In the genomic region with DNA sequence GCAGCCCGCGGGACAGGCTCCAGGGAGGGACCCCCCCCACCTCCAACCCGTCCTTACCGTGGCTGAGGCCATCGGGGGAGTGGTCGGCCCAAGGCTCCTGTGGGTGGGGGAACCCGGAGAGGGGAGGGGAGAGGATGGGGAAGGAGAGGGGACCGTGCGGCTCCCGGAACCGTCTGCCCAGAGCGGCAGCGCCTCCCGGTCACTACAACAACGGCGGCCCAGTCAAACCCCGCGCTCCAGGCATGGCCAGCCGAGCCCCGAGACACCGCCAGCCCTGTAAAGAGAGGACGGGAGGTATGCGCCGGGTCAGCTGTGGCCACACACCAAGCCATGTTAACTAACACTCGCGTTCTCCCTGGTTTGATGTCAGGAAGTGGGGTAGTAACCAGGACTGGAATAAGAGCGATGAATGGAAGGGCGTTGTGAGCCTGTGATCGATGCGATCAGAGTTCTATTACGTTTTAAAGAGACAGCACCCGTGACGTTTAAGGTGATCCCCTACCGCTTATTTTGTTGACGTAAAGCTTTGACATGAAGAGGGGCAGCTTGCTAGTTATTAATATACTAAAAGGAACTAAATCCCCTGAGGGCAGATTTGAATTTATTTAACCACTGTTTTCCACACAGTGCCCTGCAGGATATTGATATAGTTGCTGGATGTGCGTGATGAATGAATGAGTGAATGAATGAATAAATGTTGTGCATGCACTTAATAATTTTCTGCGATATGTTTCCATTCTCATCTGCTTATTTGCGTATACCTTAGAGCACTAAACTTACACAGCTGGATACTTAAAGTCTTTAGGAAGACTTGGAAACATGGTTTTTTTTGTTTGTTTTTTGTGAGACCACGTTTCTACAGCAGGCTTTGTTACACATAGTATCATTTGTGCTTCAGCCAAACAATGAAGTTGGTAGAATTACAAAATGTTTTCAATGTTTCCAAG, we compare ENCODE assay signal across 8 cellular contexts. TPM values are rescaled to one million over a fixed set of nuclear protein-coding genes. Genes with fewer than 3 reads are reported as not detected.
A peak's percentile ranks its signal among the peaks of the same experiment; 100 is the strongest.
DNase-seq lines count a peak whose midpoint lies in the region; ATAC-seq and TF ChIP-seq lines count a peak whose summit lies in the region.

A gene (minus strand): TSS at position 224 of the 947 bp plus-strand sequence. CDS start 152 bp downstream, at position 72.

- no peaks in the 10 kb centered on the region for H3K9me3 Mint-ChIP-seq in activated CD4-positive, alpha-beta T cell treated with anti-CD3 and anti-CD28 coated beads for 36 hours (ENCODE audit: low read depth)

- ATAC-seq in GM19324 (IDR thresholded peaks at IDR 0.05; ENCODE audit: low FRiP score, unreplicated experiment), result peak; percentile 82
- ATAC-seq in HG03457 (IDR thresholded peaks at IDR 0.05; ENCODE audit: unreplicated experiment), result peak; percentile 48
- ATAC-seq in activated CD4-positive, alpha-beta T cell treated with anti-CD3 and anti-CD28 coated beads for 36 hours, result peak; percentile 75

- H3K4me1 Mint-ChIP-seq in activated CD4-positive, alpha-beta T cell treated with anti-CD3 and anti-CD28 coated beads for 36 hours, result peaks cover 48% of the 10 kb centered on the region

- H3K27ac Mint-ChIP-seq in activated CD4-positive, alpha-beta T cell treated with anti-CD3 and anti-CD28 coated beads for 36 hours, result peak within 1 kb of the TSS; percentile 94

- H3K4me1 ChIP-seq in BE2C, result no peaks in the 10 kb centered on the region

- POLR2A ChIA-PET in activated CD4-positive, alpha-beta T cell treated with anti-CD3 and anti-CD28 coated beads for 36 hours (lab: Charles Lee), result interaction anchor here (0.6 to 2.9 kb wide), 3 partner anchors 32 to 506 kb away, joined by 3 to 9 read pairs (median 7); no protein-coding TSS in a partner anchor

- H3K27me3 Mint-ChIP-seq in activated CD4-positive, alpha-beta T cell treated with anti-CD3 and anti-CD28 coated beads for 36 hours, result no peaks in the 10 kb centered on the region

- H3K9me3 ChIP-seq in BE2C, result no peaks in the 10 kb centered on the region

- H3K27me3 ChIP-seq in BE2C, result no peaks in the 10 kb centered on the region
- H3K27me3 ChIP-seq in kidney epithelial cell (ENCODE audit: control insufficient read depth, insufficient read depth, low read length), result no peaks in the 10 kb centered on the region

- DNase-seq in BE2C (peak; percentile 85), NCI-H510A treated with DMSO at 0.1 percent for 48 hours (lab: John Stamatoyannopoulos, UW) (peak; percentile 82), choroid plexus epithelial cell (ENCODE audit: low read depth) (peak; percentile 80), kidney epithelial cell (ENCODE audit: low read depth) (peak; percentile 56)
- peak; percentile 85 for DNase-seq in activated CD4-positive, alpha-beta T cell treated with anti-CD3 and anti-CD28 coated beads for 36 hours
- DNase-seq in stimulated activated CD4-positive, alpha-beta T cell treated with anti-CD3 and anti-CD28 coated beads, Interleukin-15, amount 100 ng/mL, for 24 hours, result peak; percentile 85

- H3K36me3 ChIP-seq in BE2C, result peaks cover 5% of the 10 kb centered on the region
- H3K36me3 ChIP-seq in kidney epithelial cell (ENCODE audit: control insufficient read depth, insufficient read depth, low read length), result no peaks in the 10 kb centered on the region

- intact Hi-C loops in activated CD4-positive, alpha-beta T cell treated with anti-CD3 and anti-CD28 coated beads for 36 hours (cut with DNase I, micrococcal nuclease), result loop anchor here (1.0 to 5.0 kb wide), 12 partner anchors 56 to 1383 kb away; a partner anchor contains a TSS

- no peak for TF ChIP-seq CTCF in BE2C (IDR thresholded peaks at IDR 0.05; ENCODE audit: low read depth, low read length)
- TF ChIP-seq CTCF in choroid plexus epithelial cell (conservative IDR thresholded peaks at IDR 0.05; ENCODE audit: low read depth, low read length), result no peak
- TF ChIP-seq CTCF in kidney epithelial cell (IDR thresholded peaks at IDR 0.05; ENCODE audit: insufficient read depth, low read length, poor library complexity, severe bottlenecking), result no peak

- H3K36me3 Mint-ChIP-seq in activated CD4-positive, alpha-beta T cell treated with anti-CD3 and anti-CD28 coated beads for 36 hours (ENCODE audit: low read depth), result peaks cover 31% of the 10 kb centered on the region

- peak within 1 kb of the TSS; percentile 81 for H3K4me3 Mint-ChIP-seq in activated CD4-positive, alpha-beta T cell treated with anti-CD3 and anti-CD28 coated beads for 36 hours

- H3K4me3 ChIP-seq in BE2C (ENCODE audit: low read depth, low read length), result peak within 1 kb of the TSS; percentile 94
- peak within 1 kb of the TSS; percentile 92 for H3K4me3 ChIP-seq in choroid plexus epithelial cell (ENCODE audit: low read depth, low read length)
- H3K4me3 ChIP-seq in kidney epithelial cell (ENCODE audit: low read depth, low read length), result peak within 1 kb of the TSS; percentile 97

- CTCF ChIA-PET in activated CD4-positive, alpha-beta T cell treated with anti-CD3 and anti-CD28 coated beads for 36 hours (lab: Charles Lee), result interaction anchor here (0.6 to 7.3 kb wide), 9 partner anchors 31 to 509 kb away, joined by 3 to 45 read pairs (median 13); no protein-coding TSS in a partner anchor

RNA-seq across cellular contexts. Expression of the gene that starts here (rescaled TPM):
- 7.4 TPM for polyA plus RNA-seq in BE2C (2012; ENCODE audit: insufficient read depth, insufficient read length, low read depth)
- total RNA-seq in activated CD4-positive, alpha-beta T cell treated with anti-CD3 and anti-CD28 coated beads for 36 hours, result 10 to 100 TPM; 31.1 to 47.5 TPM
- 18.4 and 22.7 TPM in 2 replicates for total RNA-seq in kidney epithelial cell

Comparison
In these comparisons a context has a peak if more than half of its experiments do, and no peak if none do; other contexts are left out.
1. Peak in every context shown above with its lines: DNase-seq, ATAC-seq and H3K4me3 ChIP-seq.